In the genomic region with DNA sequence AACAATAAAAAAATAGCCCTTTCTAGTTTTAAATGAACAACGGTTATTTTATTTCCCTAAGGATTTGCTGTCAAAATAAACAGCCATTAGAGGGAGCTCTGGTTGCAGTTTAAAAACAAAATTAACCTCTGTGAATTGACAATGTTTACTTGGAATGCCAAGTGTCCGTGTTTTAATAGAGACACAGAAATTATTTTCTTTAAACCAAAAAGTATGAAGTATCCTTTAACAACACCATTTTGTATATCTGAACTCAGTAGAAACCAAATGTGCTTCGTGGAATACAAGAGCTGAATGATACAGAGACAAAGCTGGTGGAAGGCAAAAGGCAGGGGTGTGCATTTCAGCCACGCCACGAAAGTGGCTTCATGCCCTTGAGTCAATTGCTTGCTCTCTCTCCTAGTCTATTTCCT, we compare ENCODE assay signal across 8 cellular contexts.
A peak's percentile ranks its signal among the peaks of the same experiment; 100 is the strongest.
DNase-seq lines count a peak whose midpoint lies in the region; ATAC-seq and TF ChIP-seq lines count a peak whose summit lies in the region.

No MANE protein-coding gene starts in this region.

- TF ChIP-seq CTCF in Calu3 (IDR thresholded peaks at IDR 0.05; ENCODE audit: unreplicated experiment) (peak; percentile 26), astrocyte of the cerebellum (IDR thresholded peaks at IDR 0.05; ENCODE audit: low read depth, low read length, missing control alignments) (peak; percentile 34)

- no peak overlapping the region for H3K4me3 ChIP-seq in astrocyte of the cerebellum (ENCODE audit: low read depth, low read length)

- H3K27ac Mint-ChIP-seq in Calu3 (ENCODE audit: unreplicated experiment): no peak overlapping the region
- H3K27ac Mint-ChIP-seq in activated T-helper 2 cell treated with anti-CD3 and anti-CD28 coated beads, Interferon-gamma antibody, Interleukin-2, Interleukin-4, amounts not matched to agents 10 μg/mL and 5 μg/mL and 100 μg/mL, durations not matched to agents 14 hours and 24 hours and 36 hours: no peak overlapping the region

- no peak overlapping the region for H3K4me3 Mint-ChIP-seq in Calu3 (ENCODE audit: low read depth, unreplicated experiment)
- H3K4me3 Mint-ChIP-seq in activated T-helper 2 cell treated with anti-CD3 and anti-CD28 coated beads, Interferon-gamma antibody, Interleukin-2, Interleukin-4, amounts not matched to agents 10 μg/mL and 5 μg/mL and 100 μg/mL, durations not matched to agents 14 hours and 24 hours and 36 hours (ENCODE audit: low read depth): no peak overlapping the region

- DNase-seq in Calu3: no peak
- DNase-seq in LHCN-M2 (ENCODE audit: low read depth): peak; percentile 49
- no peak for DNase-seq in astrocyte of the cerebellum (ENCODE audit: low read depth)
- DNase-seq in medulla oblongata (ENCODE audit: extremely low spot score): peak; percentile 67
- DNase-seq in NCI-H1694 (lab: John Stamatoyannopoulos, UW): no peak
- no peak for DNase-seq in NCI-H1436 treated with DMSO at 0.1 percent for 48 hours (lab: John Stamatoyannopoulos, UW)
- no peak for DNase-seq in activated T-helper 2 cell treated with anti-CD3 and anti-CD28 coated beads, Interferon-gamma antibody, Interleukin-2, Interleukin-4, amounts not matched to agents 10 μg/mL and 5 μg/mL and 100 μg/mL, durations not matched to agents 14 hours and 24 hours and 36 hours (ENCODE audit: low spot score)

- in situ Hi-C loops in astrocyte of the cerebellum (cut with HindIII; ENCODE audit: low sequenced_read_pairs): no loop called here

- no peak for ATAC-seq in HG03457 (IDR thresholded peaks at IDR 0.05; ENCODE audit: unreplicated experiment)

- intact Hi-C loops in Calu3 (cut with micrococcal nuclease; ENCODE audit: unreplicated experiment): loop anchor here (2.0 to 10.0 kb wide), 8 partner anchors 125 to 775 kb away; no protein-coding TSS in a partner anchor
- intact Hi-C loops in activated T-helper 2 cell treated with anti-CD3 and anti-CD28 coated beads, Interferon-gamma antibody, Interleukin-2, Interleukin-4, amounts not matched to agents 10 μg/mL and 5 μg/mL and 100 μg/mL, durations not matched to agents 14 hours and 24 hours and 36 hours (cut with micrococcal nuclease): loop anchor here (2.0 kb wide), 1 partner anchor 97 kb away; no protein-coding TSS in a partner anchor

- no peaks in the 10 kb centered on the region for H3K27me3 Mint-ChIP-seq in Calu3 (ENCODE audit: unreplicated experiment)
- peaks cover 4% of the 10 kb centered on the region for H3K27me3 Mint-ChIP-seq in activated T-helper 2 cell treated with anti-CD3 and anti-CD28 coated beads, Interferon-gamma antibody, Interleukin-2, Interleukin-4, amounts not matched to agents 10 μg/mL and 5 μg/mL and 100 μg/mL, durations not matched to agents 14 hours and 24 hours and 36 hours (ENCODE audit: low read depth)

- CTCF ChIA-PET in Calu3 (lab: Charles Lee): interaction anchor here (0.8 to 1.1 kb wide), 4 partner anchors 8 to 645 kb away, joined by 3 to 6 read pairs (median 3); no protein-coding TSS in a partner anchor

- no peaks in the 10 kb centered on the region for H3K9me3 Mint-ChIP-seq in Calu3 (ENCODE audit: low read depth, unreplicated experiment)
- H3K9me3 Mint-ChIP-seq in activated T-helper 2 cell treated with anti-CD3 and anti-CD28 coated beads, Interferon-gamma antibody, Interleukin-2, Interleukin-4, amounts not matched to agents 10 μg/mL and 5 μg/mL and 100 μg/mL, durations not matched to agents 14 hours and 24 hours and 36 hours: no peaks in the 10 kb centered on the region

- H3K36me3 Mint-ChIP-seq in Calu3 (ENCODE audit: insufficient read depth, unreplicated experiment): no peaks in the 10 kb centered on the region
- H3K36me3 Mint-ChIP-seq in activated T-helper 2 cell treated with anti-CD3 and anti-CD28 coated beads, Interferon-gamma antibody, Interleukin-2, Interleukin-4, amounts not matched to agents 10 μg/mL and 5 μg/mL and 100 μg/mL, durations not matched to agents 14 hours and 24 hours and 36 hours (ENCODE audit: low read depth): no peaks in the 10 kb centered on the region

- no TSS peak for BruUV-seq in Calu3 (replicated peaks; lab: Mats Ljungman, UMichigan)

- no peaks in the 10 kb centered on the region for H3K4me1 Mint-ChIP-seq in Calu3 (ENCODE audit: low read depth, unreplicated experiment)
- H3K4me1 Mint-ChIP-seq in activated T-helper 2 cell treated with anti-CD3 and anti-CD28 coated beads, Interferon-gamma antibody, Interleukin-2, Interleukin-4, amounts not matched to agents 10 μg/mL and 5 μg/mL and 100 μg/mL, durations not matched to agents 14 hours and 24 hours and 36 hours (ENCODE audit: low read depth): peaks cover 17% of the 10 kb centered on the region

Comparison
In these comparisons a context has a peak if more than half of its experiments do, and no peak if none do; other contexts are left out.
1. DNase-seq: peak in LHCN-M2 (single experiment) and medulla oblongata (single experiment); none in Calu3 (single experiment), astrocyte of the cerebellum (single experiment), NCI-H1694 (single experiment), NCI-H1436 treated with DMSO at 0.1 percent for 48 hours (single experiment) and activated T-helper 2 cell treated with anti-CD3 and anti-CD28 coated beads, Interferon-gamma antibody, Interleukin-2, Interleukin-4, amounts not matched to agents 10 μg/mL and 5 μg/mL and 100 μg/mL, durations not matched to agents 14 hours and 24 hours and 36 hours (single experiment).